ENCODE assay signal across 10 cellular contexts in genomic region chr3:109806929-109807328, GRCh38.
DNase-seq lines count a peak whose midpoint lies in the region; ATAC-seq and TF ChIP-seq lines count a peak whose summit lies in the region.
"Had no signal": no experiment of that assay in that cellular context is flagged by ENCODE, and none has a peak within 500 bp of the region (broad histone marks: within the 10 kb centered on the region; RNA-seq: fewer than 3 reads in every experiment).

No MANE protein-coding gene starts in this region.

- no peaks in the 10 kb centered on the region for H3K36me3 Mint-ChIP-seq in stimulated activated naive B cell treated with anti-CD40 and anti-IgM and Interleukin-4, amounts not matched to agents 10 μg/mL and 1 μg/mL and 100 μg/mL, for 72 hours

- no peak overlapping the region for H3K4me3 Mint-ChIP-seq in stimulated activated naive B cell treated with anti-CD40 and anti-IgM and Interleukin-4, amounts not matched to agents 10 μg/mL and 1 μg/mL and 100 μg/mL, for 72 hours
- H3K4me3 Mint-ChIP-seq: activated B cell treated with CpG ODN at 0.5 μM for 24 hours had no signal

- peak; percentile 18 for DNase-seq in NK-92 treated with Interleukin-12 subunit alpha and Interleukin-12 subunit beta, amount 100 ng/mL, for 24 hours (lab: John Stamatoyannopoulos, UW)
- DNase-seq in NK-92 (lab: John Stamatoyannopoulos, UW; ENCODE audit: unreplicated experiment) (no peak), foreskin keratinocyte (peak in 1 of 2 donors; percentile 17), NCI-H1694 treated with DMSO at 0.1 percent for 48 hours (lab: John Stamatoyannopoulos, UW) (no peak)
- peak; percentile 46 to 54 for DNase-seq in activated CD4-positive, alpha-beta T cell treated with anti-CD3 and anti-CD28 coated beads for 4 hours
- DNase-seq in stimulated activated naive B cell treated with anti-CD40 and anti-IgM and Interleukin-4, amounts not matched to agents 10 μg/mL and 1 μg/mL and 100 μg/mL, for 72 hours, result no peak
- DNase-seq: activated B cell treated with CpG ODN at 0.5 μM for 24 hours had no signal

- H3K27me3 Mint-ChIP-seq in stimulated activated naive B cell treated with anti-CD40 and anti-IgM and Interleukin-4, amounts not matched to agents 10 μg/mL and 1 μg/mL and 100 μg/mL, for 72 hours, result no peaks in the 10 kb centered on the region
- H3K27me3 Mint-ChIP-seq: activated B cell treated with CpG ODN at 0.5 μM for 24 hours had no signal

- TF ChIP-seq CTCF in foreskin keratinocyte (conservative IDR thresholded peaks at IDR 0.05), result no peak

- no peak overlapping the region for H3K27ac Mint-ChIP-seq in stimulated activated naive B cell treated with anti-CD40 and anti-IgM and Interleukin-4, amounts not matched to agents 10 μg/mL and 1 μg/mL and 100 μg/mL, for 72 hours
- H3K27ac Mint-ChIP-seq: activated B cell treated with CpG ODN at 0.5 μM for 24 hours had no signal

- no peaks in the 10 kb centered on the region for H3K4me1 Mint-ChIP-seq in stimulated activated naive B cell treated with anti-CD40 and anti-IgM and Interleukin-4, amounts not matched to agents 10 μg/mL and 1 μg/mL and 100 μg/mL, for 72 hours

- H3K9me3 Mint-ChIP-seq in stimulated activated naive B cell treated with anti-CD40 and anti-IgM and Interleukin-4, amounts not matched to agents 10 μg/mL and 1 μg/mL and 100 μg/mL, for 72 hours, result no peaks in the 10 kb centered on the region
- H3K9me3 Mint-ChIP-seq: activated B cell treated with CpG ODN at 0.5 μM for 24 hours had no signal

- no peak overlapping the region for H3K27ac ChIP-seq in foreskin keratinocyte
- H3K27ac ChIP-seq: 22Rv1 had no signal

- H3K4me1 ChIP-seq in foreskin keratinocyte, result peaks cover 8% of the 10 kb centered on the region

- ATAC-seq in HG03565 (IDR thresholded peaks at IDR 0.05; ENCODE audit: unreplicated experiment) (peak; percentile 76), foreskin keratinocyte (peak; percentile 16), GM19035 (IDR thresholded peaks at IDR 0.05; ENCODE audit: unreplicated experiment) (no peak)
- peak; percentile 62 to 74 for ATAC-seq in stimulated activated naive B cell treated with anti-CD40 and anti-IgM and Interleukin-4, amounts not matched to agents 10 μg/mL and 1 μg/mL and 100 μg/mL, for 72 hours (replicated peaks)

- no peaks in the 10 kb centered on the region for H3K27me3 ChIP-seq in foreskin keratinocyte

Comparison
In these comparisons a context has a peak if more than half of its experiments do, and no peak if none do; other contexts are left out.
1. DNase-seq: peak in NK-92 treated with Interleukin-12 subunit alpha and Interleukin-12 subunit beta, amount 100 ng/mL, for 24 hours (single experiment) and activated CD4-positive, alpha-beta T cell treated with anti-CD3 and anti-CD28 coated beads for 4 hours (2 of 2); none in NK-92 (single experiment), stimulated activated naive B cell treated with anti-CD40 and anti-IgM and Interleukin-4, amounts not matched to agents 10 μg/mL and 1 μg/mL and 100 μg/mL, for 72 hours (single experiment) and NCI-H1694 treated with DMSO at 0.1 percent for 48 hours (single experiment).